In genomic region chr1:190699165-190699564, GRCh38 we compare ENCODE assay signal across 13 cellular contexts.
A peak's percentile ranks its signal among the peaks of the same experiment; 100 is the strongest.
DNase-seq lines count a peak whose midpoint lies in the region; ATAC-seq and TF ChIP-seq lines count a peak whose summit lies in the region.
"Had no signal": no experiment of that assay in that cellular context is flagged by ENCODE, and none has a peak within 500 bp of the region (broad histone marks: within the 10 kb centered on the region; RNA-seq: fewer than 3 reads in every experiment).

No MANE protein-coding gene starts in this region.

- H3K36me3 ChIP-seq in gastrocnemius medialis: no peaks in the 10 kb centered on the region

- in situ Hi-C loops in gastrocnemius medialis (cut with MboI; ENCODE audit: low sequenced_read_pairs in 4 of 4): no loop called here

- H3K9me3 ChIP-seq in gastrocnemius medialis: no peaks in the 10 kb centered on the region
- H3K9me3 ChIP-seq: Caco-2 had no signal

- H3K4me3 Mint-ChIP-seq in stimulated activated naive B cell treated with anti-CD40 and anti-IgM and Interleukin-4, amounts not matched to agents 10 μg/mL and 1 μg/mL and 100 μg/mL, for 72 hours: no peak overlapping the region
- H3K4me3 Mint-ChIP-seq: CD4-positive, alpha-beta T cell; H9 had no signal

- H3K4me1 Mint-ChIP-seq in stimulated activated naive B cell treated with anti-CD40 and anti-IgM and Interleukin-4, amounts not matched to agents 10 μg/mL and 1 μg/mL and 100 μg/mL, for 72 hours: no peaks in the 10 kb centered on the region

- H3K27me3 Mint-ChIP-seq in stimulated activated naive B cell treated with anti-CD40 and anti-IgM and Interleukin-4, amounts not matched to agents 10 μg/mL and 1 μg/mL and 100 μg/mL, for 72 hours: no peaks in the 10 kb centered on the region
- H3K27me3 Mint-ChIP-seq: CD4-positive, alpha-beta T cell had no signal

- H3K36me3 Mint-ChIP-seq in stimulated activated naive B cell treated with anti-CD40 and anti-IgM and Interleukin-4, amounts not matched to agents 10 μg/mL and 1 μg/mL and 100 μg/mL, for 72 hours: no peaks in the 10 kb centered on the region

- intact Hi-C loops in gastrocnemius medialis (cut with DNase I; ENCODE audit: low total_unique reads): no loop called here

- H3K27ac ChIP-seq in gastrocnemius medialis: no peak overlapping the region
- H3K27ac ChIP-seq: C4-2B, HL-60 had no signal

- no peak for TF ChIP-seq POLR2A in gastrocnemius medialis (IDR thresholded peaks at IDR 0.05)

- DNase-seq in GM12865 (ENCODE audit: low read depth): peak; percentile 26
- DNase-seq in OCI-M1 (lab: John Stamatoyannopoulos, UW): peak; percentile 15
- no peak for DNase-seq in stimulated activated naive B cell treated with anti-CD40 and anti-IgM and Interleukin-4, amounts not matched to agents 10 μg/mL and 1 μg/mL and 100 μg/mL, for 72 hours
- DNase-seq in gastrocnemius medialis: no peak
- no peak for DNase-seq in NAMALWA (ENCODE audit: low spot score)
- DNase-seq: ACHN; Caco-2; CD4-positive, alpha-beta T cell; H9 had no signal

- no peaks in the 10 kb centered on the region for H3K4me1 ChIP-seq in gastrocnemius medialis
- H3K4me1 ChIP-seq: Caco-2 had no signal

- peaks cover 0 to 2% of the 10 kb centered on the region in 2 donors for H3K9me3 Mint-ChIP-seq in stimulated activated naive B cell treated with anti-CD40 and anti-IgM and Interleukin-4, amounts not matched to agents 10 μg/mL and 1 μg/mL and 100 μg/mL, for 72 hours
- H3K9me3 Mint-ChIP-seq: H9 had no signal

- H3K4me3 ChIP-seq in GM12865 (ENCODE audit: low read depth, low read length) (no peak overlapping the region), gastrocnemius medialis (no peak overlapping the region)

- peak; percentile 74 for ATAC-seq in GM18868 (IDR thresholded peaks at IDR 0.05; ENCODE audit: unreplicated experiment)
- peak; percentile 14 to 27 for ATAC-seq in stimulated activated naive B cell treated with anti-CD40 and anti-IgM and Interleukin-4, amounts not matched to agents 10 μg/mL and 1 μg/mL and 100 μg/mL, for 72 hours (replicated peaks)
- ATAC-seq in gastrocnemius medialis: no peak
- no peak for ATAC-seq in HG03196 (IDR thresholded peaks at IDR 0.05; ENCODE audit: unreplicated experiment)

- H3K27me3 ChIP-seq in gastrocnemius medialis: no peaks in the 10 kb centered on the region

- TF ChIP-seq CTCF in GM12865 (IDR thresholded peaks at IDR 0.05; ENCODE audit: insufficient read depth, low read depth, low read length, missing control alignments) (no peak), gastrocnemius medialis (IDR thresholded peaks at IDR 0.05 in 4 of 5, conservative IDR thresholded peaks at IDR 0.05 in 1 of 5) (no peak)

- no peak overlapping the region for H3K27ac Mint-ChIP-seq in stimulated activated naive B cell treated with anti-CD40 and anti-IgM and Interleukin-4, amounts not matched to agents 10 μg/mL and 1 μg/mL and 100 μg/mL, for 72 hours
- H3K27ac Mint-ChIP-seq: CD4-positive, alpha-beta T cell; H9 had no signal

Comparison
In these comparisons a context has a peak if more than half of its experiments do, and no peak if none do; other contexts are left out.
1. DNase-seq: peak in GM12865 (single experiment) and OCI-M1 (single experiment); none in stimulated activated naive B cell treated with anti-CD40 and anti-IgM and Interleukin-4, amounts not matched to agents 10 μg/mL and 1 μg/mL and 100 μg/mL, for 72 hours (single experiment), gastrocnemius medialis (0 of 2) and NAMALWA (single experiment).
2. ATAC-seq: peak in GM18868 (single experiment) and stimulated activated naive B cell treated with anti-CD40 and anti-IgM and Interleukin-4, amounts not matched to agents 10 μg/mL and 1 μg/mL and 100 μg/mL, for 72 hours (2 of 2); none in gastrocnemius medialis (0 of 2) and HG03196 (single experiment).